In genomic region chr12:22467190-22467589, GRCh38 we compare ENCODE assay signal across 17 cellular contexts.
DNase-seq lines count a peak whose midpoint lies in the region; ATAC-seq and TF ChIP-seq lines count a peak whose summit lies in the region.
"Had no signal": no experiment of that assay in that cellular context is flagged by ENCODE, and none has a peak within 500 bp of the region (broad histone marks: within the 10 kb centered on the region; RNA-seq: fewer than 3 reads in every experiment).

No MANE protein-coding gene starts in this region.

- H3K23ac ChIP-seq in mesenchymal stem cell (ENCODE audit: low read length in 2 of 2) = no peak overlapping the region

- no peak overlapping the region for H3K4me3 ChIP-seq in MG63
- H3K4me3 ChIP-seq in mesenchymal stem cell (ENCODE audit: insufficient read depth in 1 of 2, low read depth in 1 of 2, low read length in 2 of 2) = no peak overlapping the region
- no peak overlapping the region for H3K4me3 ChIP-seq in GM23248
- H3K4me3 ChIP-seq in heart left ventricle = no peak overlapping the region
- H3K4me3 ChIP-seq: heart right ventricle, Peyer's patch, spleen had no signal

- H3K36me3 ChIP-seq in MG63 = peaks cover 11% of the 10 kb centered on the region; the same call in 1 of the 2 replicates
- H3K36me3 ChIP-seq in mesenchymal stem cell (ENCODE audit: control insufficient read depth in 1 of 2, insufficient read depth in 2 of 2, low read depth in 1 of 2, low read length in 2 of 2) = peaks cover 4 to 26% of the 10 kb centered on the region in 2 experiments
- peaks cover 13% of the 10 kb centered on the region for H3K36me3 ChIP-seq in GM23248 (ENCODE audit: low read depth)
- peaks cover 0 to 68% (median 48%) of the 10 kb centered on the region in 9 donors for H3K36me3 ChIP-seq in heart left ventricle

- in situ Hi-C loops in GM23248 (cut with MboI) (no loop called here), ACHN (cut with HindIII; ENCODE audit: low pct_ligation_motif_present, low pct_unique_long_range_greater_than_20kb, low sequenced_read_pairs) (no loop called here)

- intact Hi-C loops in heart left ventricle (cut with DNase I) = no loop called here

- no peak overlapping the region for H3K4ac ChIP-seq in mesenchymal stem cell (ENCODE audit: low read depth in 1 of 2, low read length in 2 of 2)

- no peak overlapping the region for H2BK15ac ChIP-seq in mesenchymal stem cell (ENCODE audit: low read depth, poor library complexity, severe bottlenecking)

- H3K4me2 ChIP-seq in mesenchymal stem cell (ENCODE audit: low read length, poor library complexity, severe bottlenecking) (no peak overlapping the region), GM23248 (ENCODE audit: unreplicated experiment) (no peak overlapping the region)

- H3K79me1 ChIP-seq in mesenchymal stem cell (replicated peaks; ENCODE audit: low read length, poor library complexity, severe bottlenecking) = no peaks in the 10 kb centered on the region

- H2BK5ac ChIP-seq in mesenchymal stem cell (ENCODE audit: low read depth, low read length, poor library complexity, severe bottlenecking) = no peak overlapping the region

- TF ChIP-seq POLR2A in heart left ventricle (IDR thresholded peaks at IDR 0.05) = no peak

- H3K27ac ChIP-seq in mesenchymal stem cell (ENCODE audit: low read length, poor library complexity, severe bottlenecking) (peak overlapping the region; percentile 59), GM23248 (no peak overlapping the region), heart left ventricle (no peak overlapping the region)
- H3K27ac ChIP-seq: epithelial cell of prostate, heart right ventricle, Peyer's patch, spleen had no signal

- H4K20me1 ChIP-seq in GM23248 (ENCODE audit: insufficient read depth) = no peaks in the 10 kb centered on the region

- no peak overlapping the region for H3K9ac ChIP-seq in mesenchymal stem cell (ENCODE audit: low read length)
- H3K9ac ChIP-seq in GM23248 = no peak overlapping the region

- H3K9me2 ChIP-seq in GM23248 (ENCODE audit: insufficient read depth) = no peaks in the 10 kb centered on the region

- H3F3A ChIP-seq in GM23248 (ENCODE audit: insufficient read depth) = no peaks in the 10 kb centered on the region

- H2BK12ac ChIP-seq in mesenchymal stem cell (ENCODE audit: low read length in 2 of 2) = no peak overlapping the region

- H3K9me3 ChIP-seq in MG63 = no peaks in the 10 kb centered on the region
- no peaks in the 10 kb centered on the region for H3K9me3 ChIP-seq in mesenchymal stem cell (ENCODE audit: control insufficient read depth, low read length)
- no peaks in the 10 kb centered on the region for H3K9me3 ChIP-seq in GM23248 (ENCODE audit: low read depth)
- H3K9me3 ChIP-seq in heart left ventricle = no peaks in the 10 kb centered on the region
- H3K9me3 ChIP-seq: heart right ventricle, Peyer's patch, spleen had no signal

- H3K18ac ChIP-seq in mesenchymal stem cell (ENCODE audit: low read depth in 1 of 2, low read length in 2 of 2) = no peak overlapping the region

- no peak overlapping the region for H3K14ac ChIP-seq in mesenchymal stem cell (ENCODE audit: low read length in 2 of 2)

- WGBS in mesenchymal stem cell = 91% methylated on average over 8 of the region's 10 CpGs
- WGBS in GM23248 (ENCODE audit: low coverage in 1 of 2, low lambda C conversion rate in 2 of 2, missing lambda C conversion rate in 2 of 2), 2 experiments = 95 to 96% methylated on average over 10 of the region's 10 CpGs
- 92 to 97% (median 95%) methylated on average over 10 of the region's 10 CpGs for WGBS in heart left ventricle, 4 donors

- no peaks in the 10 kb centered on the region for H3K79me2 ChIP-seq in GM23248 (ENCODE audit: insufficient read depth)

- H4K8ac ChIP-seq in mesenchymal stem cell (ENCODE audit: low read length) = no peak overlapping the region

- H3K4me1 ChIP-seq in mesenchymal stem cell (ENCODE audit: control insufficient read depth, insufficient read depth, low read depth, low read length) = peaks cover 8% of the 10 kb centered on the region
- no peaks in the 10 kb centered on the region for H3K4me1 ChIP-seq in GM23248 (ENCODE audit: insufficient read depth)
- no peaks in the 10 kb centered on the region for H3K4me1 ChIP-seq in heart left ventricle
- H3K4me1 ChIP-seq: heart right ventricle, Peyer's patch, spleen had no signal

- peak; percentile 56 for DNase-seq in AG09319 (ENCODE audit: extremely low read depth, low read depth)
- DNase-seq in MG63 = peak; percentile 6
- DNase-seq in dedifferentiated amniotic fluid mesenchymal stem cell (ENCODE audit: extremely low spot score) = peak; percentile 66
- DNase-seq in mesenchymal stem cell = no peak
- DNase-seq in midbrain (lab: John Stamatoyannopoulos, UW) = no peak
- no peak for DNase-seq in GM23248
- DNase-seq in heart left ventricle = no peak
- DNase-seq in ACHN = no peak
- DNase-seq: activated CD4-positive, alpha-beta T cell treated with anti-CD3 and anti-CD28 coated beads for 48 hours; DND-41; H9; heart right ventricle; natural killer cell; NCI-H1694; Peyer's patch; spleen had no signal

- no peak overlapping the region for H2BK120ac ChIP-seq in mesenchymal stem cell (ENCODE audit: low read depth, low read length)

- ATAC-seq in heart left ventricle = no peak
- ATAC-seq: heart right ventricle, natural killer cell had no signal

- TF ChIP-seq CTCF in AG09319 (IDR thresholded peaks at IDR 0.05; ENCODE audit: low read depth, low read length) (no peak), heart left ventricle (IDR thresholded peaks at IDR 0.05) (no peak)

- no peak overlapping the region for H4K91ac ChIP-seq in mesenchymal stem cell (ENCODE audit: low read length)

- H3K27me3 ChIP-seq in MG63 (no peaks in the 10 kb centered on the region), mesenchymal stem cell (ENCODE audit: control insufficient read depth in 1 of 2, insufficient read depth in 1 of 2, low read length in 2 of 2) (no peaks in the 10 kb centered on the region), GM23248 (replicated peaks; ENCODE audit: insufficient read depth) (no peaks in the 10 kb centered on the region), heart left ventricle (no peaks in the 10 kb centered on the region)
- H3K27me3 ChIP-seq: heart right ventricle, Peyer's patch, spleen had no signal

- no peak overlapping the region for H2AFZ ChIP-seq in mesenchymal stem cell (ENCODE audit: low read depth, low read length)
- no peak overlapping the region for H2AFZ ChIP-seq in GM23248

- no peak overlapping the region for H2AK5ac ChIP-seq in mesenchymal stem cell (ENCODE audit: low read length, severe bottlenecking)

Comparison
In these comparisons a context has a peak if more than half of its experiments do, and no peak if none do; other contexts are left out.
1. DNase-seq: peak in AG09319 (single experiment), MG63 (single experiment) and dedifferentiated amniotic fluid mesenchymal stem cell (single experiment); none in mesenchymal stem cell (single experiment), midbrain (single experiment), GM23248 (single experiment), heart left ventricle (0 of 5) and ACHN (single experiment).